ENCODE assay signal across 8 cellular contexts in the genomic region with DNA sequence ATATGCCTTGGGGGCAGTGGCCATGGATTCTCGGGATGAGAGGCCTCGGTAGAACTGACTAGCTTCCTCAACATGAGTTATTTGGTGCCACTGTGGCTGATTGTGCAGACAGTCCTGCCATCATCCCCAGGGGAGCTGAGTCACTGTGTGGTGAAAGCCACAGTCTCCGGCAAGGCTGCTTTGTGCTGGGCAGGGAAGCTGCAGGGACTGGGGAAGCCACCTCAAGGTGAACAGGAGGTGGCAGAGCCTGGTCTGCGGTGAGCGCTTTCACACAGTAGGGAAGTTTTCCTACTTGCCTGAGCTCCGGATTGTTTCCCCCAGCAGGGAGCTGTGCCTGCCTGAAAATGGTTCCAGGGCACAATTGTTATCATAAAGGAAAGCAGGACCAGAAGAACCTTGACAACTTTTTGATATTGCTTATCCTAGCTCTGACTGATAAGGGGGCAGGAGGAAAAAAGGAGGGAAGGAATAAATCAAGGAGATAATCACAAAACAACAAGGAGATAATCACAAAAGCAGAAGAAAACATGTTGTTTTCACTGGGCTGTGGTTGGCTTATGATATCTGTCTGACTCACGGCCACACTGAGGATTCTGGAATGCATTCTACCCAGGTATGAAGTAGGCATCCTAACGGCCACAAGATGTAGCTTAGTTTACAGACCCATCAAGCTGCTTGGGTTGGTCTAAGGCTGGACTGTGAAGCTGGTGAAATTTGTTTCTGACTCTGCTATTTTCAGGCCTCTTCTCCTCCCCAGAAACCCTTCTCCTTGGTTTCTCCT. TPM values are rescaled to one million over a fixed set of nuclear protein-coding genes. Genes with fewer than 3 reads are reported as not detected.
DNase-seq lines count a peak whose midpoint lies in the region; ATAC-seq and TF ChIP-seq lines count a peak whose summit lies in the region.

No MANE protein-coding gene starts in this region.

- no peaks in the 10 kb centered on the region for H3K36me3 Mint-ChIP-seq in T-helper 2 cell treated with Interferon-gamma antibody and Interleukin-4, amounts not matched to agents 5 μg/mL and 100 μg/mL, for 36 hours (ENCODE audit: low read depth)
- no peaks in the 10 kb centered on the region for H3K36me3 Mint-ChIP-seq in activated naive CD8-positive, alpha-beta T cell treated with anti-CD3 and anti-CD28 coated beads, Interleukin-2, amount 50 U/mL, for 24 hours (ENCODE audit: low read depth)
- no peaks in the 10 kb centered on the region for H3K36me3 Mint-ChIP-seq in nephron progenitor cell (ENCODE audit: low read depth)

- H3K9me3 ChIP-seq in neuronal stem cell (replicated peaks in 1 of 2; ENCODE audit: control insufficient read depth in 2 of 2, insufficient read depth in 1 of 2, low read depth in 1 of 2, low read length in 2 of 2): peaks cover 0 to 4% of the 10 kb centered on the region in 2 donors

- H2BK12ac ChIP-seq in neuronal stem cell (ENCODE audit: low read length): peak overlapping the region; percentile 26

- H2AFZ ChIP-seq in neuronal stem cell (ENCODE audit: low read length): peak overlapping the region; percentile 44

- H3K36me3 ChIP-seq in neuronal stem cell (replicated peaks in 1 of 2; ENCODE audit: control insufficient read depth in 2 of 2, insufficient read depth in 2 of 2, low read length in 2 of 2): no peaks in the 10 kb centered on the region

- WGBS in neuronal stem cell (ENCODE audit: extremely low coverage in 2 of 2, insufficient read length in 2 of 2, insufficient replicate concordance in 1 of 2), 2 donors: no CpG with 5 or more reads among the region's 8 CpGs

- H3K27me3 Mint-ChIP-seq in T-helper 2 cell treated with Interferon-gamma antibody and Interleukin-4, amounts not matched to agents 5 μg/mL and 100 μg/mL, for 36 hours (ENCODE audit: low read depth): no peaks in the 10 kb centered on the region
- H3K27me3 Mint-ChIP-seq in activated naive CD8-positive, alpha-beta T cell treated with anti-CD3 and anti-CD28 coated beads, Interleukin-2, amount 50 U/mL, for 24 hours: no peaks in the 10 kb centered on the region
- H3K27me3 Mint-ChIP-seq in nephron progenitor cell (ENCODE audit: low read depth, poor library complexity): no peaks in the 10 kb centered on the region

- peak; percentile 17 for DNase-seq in Ammon's horn (ENCODE audit: low spot score)
- peak; percentile 76 for DNase-seq in T-helper 2 cell treated with Interferon-gamma antibody and Interleukin-4, amounts not matched to agents 5 μg/mL and 100 μg/mL, for 36 hours (ENCODE audit: low spot score)
- DNase-seq in activated naive CD8-positive, alpha-beta T cell treated with anti-CD3 and anti-CD28 coated beads, Interleukin-2, amount 50 U/mL, for 24 hours: peak; percentile 77
- no peak for DNase-seq in neuronal stem cell (ENCODE audit: low spot score)
- DNase-seq in nephron progenitor cell: no peak
- DNase-seq in SHP77 treated with DMSO at 0.1 percent for 48 hours (lab: John Stamatoyannopoulos, UW): no peak

- H3K9ac ChIP-seq in neuronal stem cell (ENCODE audit: low read depth, low read length, poor library complexity): no peak overlapping the region

- no peak overlapping the region for H3K4ac ChIP-seq in neuronal stem cell (ENCODE audit: low read length)

- no peak overlapping the region for H3K27ac ChIP-seq in neuronal stem cell (replicated peaks; ENCODE audit: low read length)

- H2BK120ac ChIP-seq in neuronal stem cell (ENCODE audit: low read depth, low read length): no peak overlapping the region

- H3K4me3 Mint-ChIP-seq in T-helper 2 cell treated with Interferon-gamma antibody and Interleukin-4, amounts not matched to agents 5 μg/mL and 100 μg/mL, for 36 hours: no peak overlapping the region
- no peak overlapping the region for H3K4me3 Mint-ChIP-seq in activated naive CD8-positive, alpha-beta T cell treated with anti-CD3 and anti-CD28 coated beads, Interleukin-2, amount 50 U/mL, for 24 hours
- no peak overlapping the region for H3K4me3 Mint-ChIP-seq in nephron progenitor cell

- no peak overlapping the region for H4K8ac ChIP-seq in neuronal stem cell (ENCODE audit: low read depth, low read length)

- H3K23ac ChIP-seq in neuronal stem cell (ENCODE audit: low read depth, low read length, poor library complexity): no peak overlapping the region

- H3K79me1 ChIP-seq in neuronal stem cell (ENCODE audit: low read depth, low read length): no peaks in the 10 kb centered on the region

- H3K14ac ChIP-seq in neuronal stem cell (ENCODE audit: low read length): no peak overlapping the region

- H3K4me3 ChIP-seq in neuronal stem cell (ENCODE audit: low read length in 2 of 2): no peak overlapping the region

- no peak overlapping the region for H2AK5ac ChIP-seq in neuronal stem cell (ENCODE audit: low read depth, low read length)

- ATAC-seq in GM19372 (IDR thresholded peaks at IDR 0.05; ENCODE audit: low read depth, unreplicated experiment) (peak; percentile 57), HG03460 (IDR thresholded peaks at IDR 0.05; ENCODE audit: unreplicated experiment) (peak; percentile 95)
- ATAC-seq in activated naive CD8-positive, alpha-beta T cell treated with anti-CD3 and anti-CD28 coated beads, Interleukin-2, amount 50 U/mL, for 24 hours: peak; percentile 100

- TF ChIP-seq CTCF in nephron progenitor cell (IDR thresholded peaks at IDR 0.05): no peak

- H3K4me1 ChIP-seq in neuronal stem cell (ENCODE audit: control insufficient read depth in 2 of 2, insufficient read depth in 1 of 2, low read depth in 1 of 2, low read length in 2 of 2): peaks cover 0 to 3% of the 10 kb centered on the region in 2 donors

- no peak overlapping the region for H3K27ac Mint-ChIP-seq in T-helper 2 cell treated with Interferon-gamma antibody and Interleukin-4, amounts not matched to agents 5 μg/mL and 100 μg/mL, for 36 hours
- H3K27ac Mint-ChIP-seq in activated naive CD8-positive, alpha-beta T cell treated with anti-CD3 and anti-CD28 coated beads, Interleukin-2, amount 50 U/mL, for 24 hours: no peak overlapping the region
- H3K27ac Mint-ChIP-seq in nephron progenitor cell: no peak overlapping the region

- H2BK15ac ChIP-seq in neuronal stem cell (ENCODE audit: low read length): no peak overlapping the region

- no peak overlapping the region for H2BK5ac ChIP-seq in neuronal stem cell (ENCODE audit: low read length)

- H3K4me2 ChIP-seq in neuronal stem cell (ENCODE audit: insufficient read depth, low read length, poor library complexity, severe bottlenecking): no peak overlapping the region

- no peak overlapping the region for H4K91ac ChIP-seq in neuronal stem cell (ENCODE audit: low read depth, low read length, poor library complexity)

- peaks cover 5% of the 10 kb centered on the region for H3K9me3 Mint-ChIP-seq in T-helper 2 cell treated with Interferon-gamma antibody and Interleukin-4, amounts not matched to agents 5 μg/mL and 100 μg/mL, for 36 hours
- H3K9me3 Mint-ChIP-seq in activated naive CD8-positive, alpha-beta T cell treated with anti-CD3 and anti-CD28 coated beads, Interleukin-2, amount 50 U/mL, for 24 hours: no peaks in the 10 kb centered on the region
- H3K9me3 Mint-ChIP-seq in nephron progenitor cell: peaks cover 9% of the 10 kb centered on the region

- peak overlapping the region; percentile 40 for H3K18ac ChIP-seq in neuronal stem cell (ENCODE audit: low read length)

- no peaks in the 10 kb centered on the region for H3K4me1 Mint-ChIP-seq in T-helper 2 cell treated with Interferon-gamma antibody and Interleukin-4, amounts not matched to agents 5 μg/mL and 100 μg/mL, for 36 hours (ENCODE audit: low read depth)
- H3K4me1 Mint-ChIP-seq in activated naive CD8-positive, alpha-beta T cell treated with anti-CD3 and anti-CD28 coated beads, Interleukin-2, amount 50 U/mL, for 24 hours: no peaks in the 10 kb centered on the region
- H3K4me1 Mint-ChIP-seq in nephron progenitor cell: no peaks in the 10 kb centered on the region

- no peaks in the 10 kb centered on the region for H3K27me3 ChIP-seq in neuronal stem cell (ENCODE audit: control insufficient read depth in 3 of 3, insufficient read depth in 3 of 3, low read depth in 1 of 3, low read length in 3 of 3)

RNA-seq across cellular contexts. Expression of a gene that starts 32.2 kb away (rescaled TPM):
- polyA plus RNA-seq in neuronal stem cell (2013, experiment 1 of 2): 37.4 TPM
- polyA plus RNA-seq in neuronal stem cell (2013, experiment 2 of 2): 39.0 TPM

Comparison
In these comparisons a context has a peak if more than half of its experiments do, and no peak if none do; other contexts are left out.
1. DNase-seq: peak in Ammon's horn (single experiment), T-helper 2 cell treated with Interferon-gamma antibody and Interleukin-4, amounts not matched to agents 5 μg/mL and 100 μg/mL, for 36 hours (single experiment) and activated naive CD8-positive, alpha-beta T cell treated with anti-CD3 and anti-CD28 coated beads, Interleukin-2, amount 50 U/mL, for 24 hours (single experiment); none in neuronal stem cell (single experiment), nephron progenitor cell (single experiment) and SHP77 treated with DMSO at 0.1 percent for 48 hours (single experiment).
2. Peak in every context shown above with its lines, with median percentiles within 50 percentile points of each other: ATAC-seq.